In the genomic region with DNA sequence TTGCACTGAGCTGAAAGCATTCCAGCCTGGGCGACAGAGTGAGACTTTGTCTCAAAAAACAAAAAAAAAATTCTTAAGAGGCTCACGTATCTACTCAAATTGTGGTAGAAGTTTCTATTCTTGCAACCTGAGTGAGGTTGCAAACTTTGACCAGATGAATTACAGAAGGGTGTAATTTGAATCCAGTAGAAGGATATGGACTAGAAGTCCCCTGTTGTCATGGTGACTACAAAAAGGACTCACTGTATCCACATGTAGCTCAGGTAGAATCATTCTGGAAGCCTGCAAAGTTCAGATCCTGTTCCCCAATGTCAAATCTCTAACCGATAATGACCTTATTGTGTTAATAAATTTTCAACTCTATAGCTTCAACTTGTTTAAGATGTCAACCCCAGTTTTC, we compare ENCODE assay signal across 3 cellular contexts.
"Had no signal": no experiment of that assay in that cellular context is flagged by ENCODE, and none has a peak within 500 bp of the region (broad histone marks: within the 10 kb centered on the region; RNA-seq: fewer than 3 reads in every experiment).

No MANE protein-coding gene starts in this region.

- DNase-seq: H9, HCEC 1CT, KG1 had no signal
